In genomic region chr11:7175007-7175406, GRCh38 we compare ENCODE assay signal across 5 cellular contexts.
"Had no signal": no experiment of that assay in that cellular context is flagged by ENCODE, and none has a peak within 500 bp of the region (broad histone marks: within the 10 kb centered on the region; RNA-seq: fewer than 3 reads in every experiment).

No MANE protein-coding gene starts in this region.

- H3K4me3 ChIP-seq: K562 had no signal

- H3K27ac ChIP-seq: HL-60 had no signal

- DNase-seq: IMR-90, KBM-7, KG1 had no signal
